Comparison of ENCODE assay signal across 1 cellular context in genomic region chrX:56978172-56978571, GRCh38.
TF ChIP-seq lines count a peak whose summit lies in the region.

No MANE protein-coding gene starts in this region.

TF ChIP-seq in HepG2, 621 proteins besides CTCF, POLR2A, EP300 and RAD21:
- peak; percentile 66 for TF ChIP-seq STAG1 (CRISPR knock-in tag; IDR thresholded peaks at IDR 0.05)
- TF ChIP-seq SMC3 (IDR thresholded peaks at IDR 0.05; ENCODE audit: low read length): peak; percentile 71
- no peak for TF ChIP-seq PRMT3 (CRISPR knock-in tag; IDR thresholded peaks at IDR 0.05; ENCODE audit: borderline replicate concordance, low read depth)
- no peak for TF ChIP-seq ZNF460 (CRISPR knock-in tag; IDR thresholded peaks at IDR 0.05; ENCODE audit: borderline replicate concordance)
